ENCODE assay signal across 13 cellular contexts in the genomic region with DNA sequence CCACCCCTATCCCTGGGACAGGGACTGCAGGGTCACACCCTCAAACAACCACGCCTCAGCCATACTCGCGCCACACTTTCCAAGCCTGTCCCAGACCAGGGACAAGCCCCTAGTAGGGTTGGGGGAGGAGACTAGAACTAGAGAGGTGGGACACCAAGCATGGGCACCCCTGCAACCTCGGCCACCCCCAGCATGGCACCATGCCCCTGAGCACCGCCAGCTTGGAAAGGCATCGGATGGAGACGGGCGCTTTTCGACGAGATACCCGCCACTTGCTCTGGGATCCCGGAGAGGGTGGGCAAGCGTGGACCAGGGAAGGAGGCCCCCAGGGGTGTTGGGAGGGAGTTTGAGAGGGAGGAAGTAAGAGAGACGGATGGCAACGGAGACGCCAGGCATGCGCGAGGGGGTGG. TPM values are rescaled to one million over a fixed set of nuclear protein-coding genes. Genes with fewer than 3 reads are reported as not detected.
DNase-seq lines count a peak whose midpoint lies in the region; ATAC-seq and TF ChIP-seq lines count a peak whose summit lies in the region.
"Had no signal": no experiment of that assay in that cellular context is flagged by ENCODE, and none has a peak within 500 bp of the region (broad histone marks: within the 10 kb centered on the region; RNA-seq: fewer than 3 reads in every experiment).

No MANE protein-coding gene starts in this region.

- H3K56ac ChIP-seq in mesendoderm (ENCODE audit: low read length), result peak overlapping the region; percentile 46

- intact Hi-C loops in heart left ventricle (cut with DNase I), result no loop called here
- intact Hi-C loops in cardiac septum (cut with DNase I), result no loop called here
- intact Hi-C loops in aorta (cut with DNase I), result no loop called here

- peak in 3 of 4 donors; percentile 7 to 42 (median 28) for ATAC-seq in heart left ventricle
- ATAC-seq in aorta (ENCODE audit: low FRiP score), result peak; percentile 33
- no peak for ATAC-seq in HG03097 (IDR thresholded peaks at IDR 0.05; ENCODE audit: low FRiP score, unreplicated experiment)

- H2AK5ac ChIP-seq in mesendoderm (ENCODE audit: low read length), result no peak overlapping the region

- H3K4me1 ChIP-seq in heart left ventricle (peaks cover 2 to 100% (median 88%) of the 10 kb centered on the region in 12 donors), mesendoderm (ENCODE audit: control insufficient read depth, low read depth, low read length) (peaks cover 2% of the 10 kb centered on the region), aorta (ENCODE audit: control insufficient read depth in 1 of 2, insufficient read depth in 2 of 2, low read length in 2 of 2) (peaks cover 4 to 13% of the 10 kb centered on the region in 2 donors)

- no peak overlapping the region for H4K5ac ChIP-seq in mesendoderm (ENCODE audit: low read length)

- H3K4me1 Mint-ChIP-seq in activated naive CD8-positive, alpha-beta T cell (ENCODE audit: low read depth), result peaks cover 89% of the 10 kb centered on the region

- TF ChIP-seq CTCF in heart left ventricle (IDR thresholded peaks at IDR 0.05), result no peak

- H3K23ac ChIP-seq in mesendoderm (ENCODE audit: low read length), result no peak overlapping the region

- H3K9me3 ChIP-seq in heart left ventricle, result no peaks in the 10 kb centered on the region
- no peaks in the 10 kb centered on the region for H3K9me3 ChIP-seq in aorta (ENCODE audit: control insufficient read depth, low read length)
- H3K9me3 ChIP-seq: ovary, transverse colon had no signal

- no peak overlapping the region for H2BK5ac ChIP-seq in mesendoderm (ENCODE audit: low read length)

- 90 to 93% (median 92%) methylated on average over 18 of the region's 18 CpGs for WGBS in heart left ventricle, 4 donors
- no CpG with 5 or more reads among the region's 18 CpGs for WGBS in mesendoderm (ENCODE audit: extremely low coverage, insufficient coverage, low lambda C conversion rate)
- WGBS in aorta, 2 donors, result 80 to 87% methylated on average over 18 of the region's 18 CpGs

- H3K4me2 ChIP-seq in mesendoderm (ENCODE audit: low read length), result no peak overlapping the region

- peaks cover 0 to 16% (median 0%) of the 10 kb centered on the region in 9 donors for H3K36me3 ChIP-seq in heart left ventricle
- no peaks in the 10 kb centered on the region for H3K36me3 ChIP-seq in mesendoderm (ENCODE audit: control insufficient read depth, insufficient read depth, low read length)
- H3K36me3 ChIP-seq in aorta (ENCODE audit: control insufficient read depth in 1 of 2, insufficient read depth in 2 of 2, low read length in 1 of 2), result no peaks in the 10 kb centered on the region
- H3K36me3 ChIP-seq: ovary had no signal

- peaks cover 1% of the 10 kb centered on the region for H3K79me1 ChIP-seq in mesendoderm (ENCODE audit: low read length)

- no peak overlapping the region for H3K18ac ChIP-seq in mesendoderm (ENCODE audit: low read length)

- H3K4me3 ChIP-seq in heart left ventricle (no peak overlapping the region), mesendoderm (ENCODE audit: low read length) (no peak overlapping the region), aorta (ENCODE audit: low read length in 2 of 2) (no peak overlapping the region)
- H3K4me3 ChIP-seq: ovary, transverse colon had no signal

- no peak overlapping the region for H3K27ac ChIP-seq in heart left ventricle
- no peak overlapping the region for H3K27ac ChIP-seq in mesendoderm (ENCODE audit: low read depth, low read length)
- H3K27ac ChIP-seq in aorta (ENCODE audit: low read depth in 1 of 2, low read length in 2 of 2), result peak overlapping the region in 1 of 2 donors; percentile 0
- H3K27ac ChIP-seq: ovary, VCaP had no signal

- H2BK120ac ChIP-seq in mesendoderm (ENCODE audit: low read depth, low read length), result no peak overlapping the region

- peaks cover 88% of the 10 kb centered on the region for H3K79me2 ChIP-seq in mesendoderm (ENCODE audit: control insufficient read depth, insufficient read depth, low read length)

- no peaks in the 10 kb centered on the region for H3K27me3 Mint-ChIP-seq in activated naive CD8-positive, alpha-beta T cell

- H3K9me3 Mint-ChIP-seq in activated naive CD8-positive, alpha-beta T cell (ENCODE audit: low read depth), result no peaks in the 10 kb centered on the region

- H3K27ac Mint-ChIP-seq in activated naive CD8-positive, alpha-beta T cell, result peak overlapping the region; percentile 59

- no peak overlapping the region for H4K8ac ChIP-seq in mesendoderm (ENCODE audit: low read depth, low read length)

- no peak overlapping the region for H3K4ac ChIP-seq in mesendoderm (ENCODE audit: low read depth, low read length)

- no peak for TF ChIP-seq POLR2A in heart left ventricle (IDR thresholded peaks at IDR 0.05)

- no peak overlapping the region for H3K9ac ChIP-seq in mesendoderm (ENCODE audit: low read length)

- H3K36me3 Mint-ChIP-seq in activated naive CD8-positive, alpha-beta T cell, result peaks cover 9% of the 10 kb centered on the region

- DNase-seq in heart left ventricle (no peak), cardiac septum (ENCODE audit: low spot score) (no peak), mesendoderm (no peak), aorta (no peak), putamen (ENCODE audit: low spot score) (no peak)
- DNase-seq in stimulated activated naive CD4-positive, alpha-beta T cell (lab: John Stamatoyannopoulos, UW), result no peak
- DNase-seq: effector CD4-positive, alpha-beta T cell; NCI-H2171; ovary; transverse colon had no signal

- H3K4me3 Mint-ChIP-seq in activated naive CD8-positive, alpha-beta T cell, result peak overlapping the region; percentile 32

- H2BK15ac ChIP-seq in mesendoderm (replicated peaks; ENCODE audit: low read depth), result no peak overlapping the region

- H3K27me3 ChIP-seq in heart left ventricle, result no peaks in the 10 kb centered on the region
- H3K27me3 ChIP-seq in mesendoderm (ENCODE audit: insufficient read depth, low read length, poor library complexity), result no peaks in the 10 kb centered on the region
- no peaks in the 10 kb centered on the region for H3K27me3 ChIP-seq in aorta (ENCODE audit: control insufficient read depth in 1 of 2, insufficient read depth in 2 of 2, low read length in 1 of 2)
- H3K27me3 ChIP-seq: ovary, transverse colon had no signal

RNA-seq across cellular contexts. Expression of gene KMT2E, which starts 13.1 kb away (rescaled TPM):
- total RNA-seq in heart left ventricle (10 to 100 TPM; 39.3 to 59.5 (median 46.7) TPM), cardiac septum (65.7 TPM), aorta (100 to 1,000 TPM; 143 to 156 TPM)
- polyA plus RNA-seq in heart left ventricle (10 to 100 TPM; 17.0 to 20.8 TPM), aorta (10 to 100 TPM; 16.5 to 25.4 TPM)
- polyA plus RNA-seq in mesendoderm (2013, experiment 1 of 2), result 21.7 TPM
- 21.7 TPM for polyA plus RNA-seq in mesendoderm (2013, experiment 2 of 2)
